22 cellular contexts compared by ENCODE assay signal in genomic region chr11:66007201-66007634, GRCh38. TPM values are rescaled to one million over a fixed set of nuclear protein-coding genes. Genes with fewer than 3 reads are reported as not detected.
A peak's percentile ranks its signal among the peaks of the same experiment; 100 is the strongest.
DNase-seq lines count a peak whose midpoint lies in the region; ATAC-seq, FAIRE-seq and TF ChIP-seq lines count a peak whose summit lies in the region.
"Had no signal": no experiment of that assay in that cellular context is flagged by ENCODE, and none has a peak within 500 bp of the region (broad histone marks: within the 10 kb centered on the region; RNA-seq: fewer than 3 reads in every experiment).

No MANE protein-coding gene starts in this region.

- no peaks in the 10 kb centered on the region for H3K9me3 Mint-ChIP-seq in activated CD8-positive, alpha-beta T cell treated with anti-CD3 and anti-CD28 coated beads for 36 hours
- H3K9me3 Mint-ChIP-seq: activated naive CD4-positive, alpha-beta T cell treated with anti-CD3 and anti-CD28 coated beads, Interleukin-2, amount 50 U/mL, for 24 hours; brain; dendritic cell treated with granulocyte-macrophage colony-stimulating factor and Interleukin-4, amounts not matched to agents 40 ng/mL and 50 ng/mL, for 4 days had no signal

- CTCF ChIA-PET in H1 (lab: Charles Lee; ENCODE audit: partially characterized antibody): interaction anchor here (0.7 to 3.1 kb wide), 4 partner anchors 15 to 106 kb away, joined by 3 to 15 read pairs (median 6); no protein-coding TSS in a partner anchor
- CTCF ChIA-PET in activated CD8-positive, alpha-beta T cell treated with anti-CD3 and anti-CD28 coated beads for 36 hours (lab: Charles Lee): interaction anchor here (1.6 to 4.3 kb wide), 2 partner anchors 15 to 38 kb away, joined by 6 to 30 read pairs; no protein-coding TSS in a partner anchor

- no peak overlapping the region; the same call in 1 of the 2 replicates for H2BK5ac ChIP-seq in H1 (ENCODE audit: low read depth, low read length)

- H3K4me1 Mint-ChIP-seq in activated CD8-positive, alpha-beta T cell treated with anti-CD3 and anti-CD28 coated beads for 36 hours (ENCODE audit: low read depth): peaks cover 19% of the 10 kb centered on the region

- no peak overlapping the region for H3K14ac ChIP-seq in H1 (ENCODE audit: insufficient read length)

- H3K23ac ChIP-seq in H1 (ENCODE audit: insufficient read length): no peak overlapping the region

- H3K79me2 ChIP-seq in H1 (ENCODE audit: control insufficient read depth in 1 of 2, insufficient read depth in 2 of 2, low read length in 2 of 2) (peaks cover 0 to 9% of the 10 kb centered on the region in 2 experiments; a peak in 2 of 4 replicates), smooth muscle cell (ENCODE audit: low read depth) (peaks cover 8% of the 10 kb centered on the region)
- H3K79me2 ChIP-seq: parathyroid adenoma had no signal

- no peak overlapping the region for H3K56ac ChIP-seq in H1 (replicated peaks; ENCODE audit: insufficient read length, low read depth, low read length)

- H4K8ac ChIP-seq in H1 (ENCODE audit: extremely low read depth, insufficient read depth, low read length): no peak overlapping the region

- peaks cover 0 to 4% of the 10 kb centered on the region in 2 experiments for H4K20me1 ChIP-seq in H1 (replicated peaks in 1 of 2; ENCODE audit: control insufficient read depth in 1 of 2, insufficient read depth in 2 of 2, low read length in 2 of 2)
- H4K20me1 ChIP-seq in smooth muscle cell (ENCODE audit: low read depth): no peaks in the 10 kb centered on the region

- H2AK5ac ChIP-seq in H1 (ENCODE audit: low read depth, low read length): no peak overlapping the region

- H4K5ac ChIP-seq in H1 (ENCODE audit: insufficient read length, low read depth, low read length): no peak overlapping the region

- H3K4me2 ChIP-seq in H1 (ENCODE audit: insufficient read depth in 1 of 2, low read depth in 2 of 2, low read length in 2 of 2) (no peak overlapping the region), smooth muscle cell (peak overlapping the region; percentile 33)

- peaks cover 6% of the 10 kb centered on the region for H3K27me3 Mint-ChIP-seq in activated CD8-positive, alpha-beta T cell treated with anti-CD3 and anti-CD28 coated beads for 36 hours

- no peak for TF ChIP-seq EP300 in H1 (IDR thresholded peaks at IDR 0.05; ENCODE audit: borderline replicate concordance in 1 of 2, low read depth in 2 of 2, low read length in 2 of 2)

- H3K36me3 Mint-ChIP-seq in activated CD8-positive, alpha-beta T cell treated with anti-CD3 and anti-CD28 coated beads for 36 hours (ENCODE audit: low read depth): peaks cover 26% of the 10 kb centered on the region

- no peak overlapping the region for H3K4me3 ChIP-seq in H7 (ENCODE audit: insufficient read depth, low read depth, low read length)
- H3K4me3 ChIP-seq in NB4 (ENCODE audit: low read depth, low read length): no peak overlapping the region
- no peak overlapping the region; a peak in 1 of 8 replicates for H3K4me3 ChIP-seq in H1 (ENCODE audit: extremely low read depth in 1 of 4, insufficient read depth in 2 of 4, low read depth in 3 of 4, low read length in 4 of 4)
- H3K4me3 ChIP-seq in smooth muscle cell: no peak overlapping the region
- H3K4me3 ChIP-seq: left lung, SK-N-MC had no signal

- peaks cover 2% of the 10 kb centered on the region; the same call in 1 of the 2 replicates for H3K23me2 ChIP-seq in H1 (ENCODE audit: low read depth, low read length)

- 81% methylated on average over 5 of the region's 5 CpGs; no CpG with 5 or more reads in 1 of the 2 experiments for WGBS in H1 (ENCODE audit: extremely low coverage in 1 of 2, insufficient coverage in 1 of 2, insufficient read length in 1 of 2, insufficient replicate concordance in 2 of 2, low coverage in 1 of 2, low lambda C conversion rate in 2 of 2, missing lambda C conversion rate in 1 of 2), 2 experiments
- WGBS in smooth muscle cell (ENCODE audit: low lambda C conversion rate): 54% methylated on average over 5 of the region's 5 CpGs

- H3K9ac ChIP-seq in H1 (replicated peaks in 1 of 4; ENCODE audit: extremely low read depth in 1 of 4, low read depth in 3 of 4, low read length in 3 of 4): no peak overlapping the region
- H3K9ac ChIP-seq in smooth muscle cell (ENCODE audit: low read depth): no peak overlapping the region
- H3K9ac ChIP-seq: parathyroid adenoma had no signal

- intact Hi-C loops in activated CD8-positive, alpha-beta T cell treated with anti-CD3 and anti-CD28 coated beads for 36 hours (cut with micrococcal nuclease): no loop called here

- H3K27me3 ChIP-seq in H7 (ENCODE audit: control insufficient read depth, insufficient read depth, low read length) (no peaks in the 10 kb centered on the region; the same call in 1 of the 2 replicates), H1 (replicated peaks in 1 of 4; ENCODE audit: control insufficient read depth in 3 of 4, extremely low read depth in 1 of 4, insufficient read depth in 3 of 4, low read length in 3 of 4) (peaks cover 6 to 17% (median 14%) of the 10 kb centered on the region in 4 experiments), smooth muscle cell (ENCODE audit: low read depth) (peaks cover 10% of the 10 kb centered on the region)

- ATAC-seq in HG03280 (IDR thresholded peaks at IDR 0.05; ENCODE audit: unreplicated experiment): no peak
- ATAC-seq in HG03095 (IDR thresholded peaks at IDR 0.05; ENCODE audit: unreplicated experiment): no peak
- no peak for ATAC-seq in activated CD8-positive, alpha-beta T cell treated with anti-CD3 and anti-CD28 coated beads for 36 hours
- ATAC-seq: left lung had no signal

- no peak for FAIRE-seq in H1 (lab: Jason Lieb, UNC)

- H3K18ac ChIP-seq in H1 (ENCODE audit: extremely low read depth, low read length): no peak overlapping the region

- no peak overlapping the region for H3K27ac ChIP-seq in H1 (ENCODE audit: low read depth, low read length)
- peak overlapping the region; percentile 51 for H3K27ac ChIP-seq in smooth muscle cell (ENCODE audit: low read depth)
- H3K27ac ChIP-seq: epithelial cell of prostate, HL-60, parathyroid adenoma, SK-N-MC had no signal

- no peak for TF ChIP-seq POLR2A in NB4 (IDR thresholded peaks at IDR 0.05; ENCODE audit: extremely low read depth, insufficient read length)
- TF ChIP-seq POLR2A in H1 (IDR thresholded peaks at IDR 0.05; ENCODE audit: control extremely low read depth in 1 of 2, low read depth in 2 of 2, low read length in 2 of 2): no peak

- H3K36me3 ChIP-seq in H7 (replicated peaks; ENCODE audit: control insufficient read depth, insufficient read depth, low read length): peaks cover 10% of the 10 kb centered on the region
- H3K36me3 ChIP-seq in H1 (ENCODE audit: control insufficient read depth in 2 of 4, insufficient read depth in 4 of 4, low read length in 3 of 4): peaks cover 0 to 10% (median 4%) of the 10 kb centered on the region in 4 experiments; a peak in 5 of 8 replicates
- no peaks in the 10 kb centered on the region for H3K36me3 ChIP-seq in smooth muscle cell (ENCODE audit: low read depth)

- H2BK20ac ChIP-seq in H1 (ENCODE audit: low read length): no peak overlapping the region

- POLR2A ChIA-PET in H1 (lab: Charles Lee; ENCODE audit: partially characterized antibody): interaction anchor here (0.6 to 1.8 kb wide), 5 partner anchors 44 to 147 kb away, joined by 3 to 4 read pairs (median 4); partner anchors contain the start of gene MUS81
- POLR2A ChIA-PET in activated CD8-positive, alpha-beta T cell treated with anti-CD3 and anti-CD28 coated beads for 36 hours (lab: Charles Lee): interaction anchor here (0.9 to 1.0 kb wide), 3 partner anchors 13 to 134 kb away, joined by 3 to 4 read pairs (median 3); no protein-coding TSS in a partner anchor

- H3K4ac ChIP-seq in H1 (replicated peaks; ENCODE audit: insufficient read length, low read depth, low read length): no peak overlapping the region

- H2AFZ ChIP-seq in H1 (ENCODE audit: low read length) (no peak overlapping the region), smooth muscle cell (ENCODE audit: low read depth) (no peak overlapping the region)
- H2AFZ ChIP-seq: parathyroid adenoma had no signal

- no peak overlapping the region for H2BK120ac ChIP-seq in H1 (replicated peaks; ENCODE audit: low read depth, low read length)

- H3K27ac Mint-ChIP-seq in activated CD8-positive, alpha-beta T cell treated with anti-CD3 and anti-CD28 coated beads for 36 hours: no peak overlapping the region
- H3K27ac Mint-ChIP-seq: activated naive CD4-positive, alpha-beta T cell treated with anti-CD3 and anti-CD28 coated beads, Interleukin-2, amount 50 U/mL, for 24 hours; brain; dendritic cell treated with granulocyte-macrophage colony-stimulating factor and Interleukin-4, amounts not matched to agents 40 ng/mL and 50 ng/mL, for 4 days had no signal

- peak overlapping the region; percentile 71; the same call in 1 of the 2 replicates for H2BK12ac ChIP-seq in H1 (ENCODE audit: low read depth, low read length)

- H3K4me1 ChIP-seq in H1 (replicated peaks in 1 of 4; ENCODE audit: control insufficient read depth in 3 of 4, insufficient read depth in 4 of 4, low read length in 3 of 4): peaks cover 0 to 21% (median 8%) of the 10 kb centered on the region in 4 experiments; a peak in 5 of 7 replicates
- H3K4me1 ChIP-seq in smooth muscle cell (ENCODE audit: low read depth): peaks cover 21% of the 10 kb centered on the region

- no peak for TF ChIP-seq RAD21 in H1 (IDR thresholded peaks at IDR 0.05 in 1 of 2, conservative IDR thresholded peaks at IDR 0.05 in 1 of 2; ENCODE audit: low read depth in 2 of 2, low read length in 2 of 2)

- H2BK15ac ChIP-seq in H1 (ENCODE audit: low read length): no peak overlapping the region

- no peak overlapping the region for H3K4me3 Mint-ChIP-seq in activated CD8-positive, alpha-beta T cell treated with anti-CD3 and anti-CD28 coated beads for 36 hours
- H3K4me3 Mint-ChIP-seq: activated naive CD4-positive, alpha-beta T cell treated with anti-CD3 and anti-CD28 coated beads, Interleukin-2, amount 50 U/mL, for 24 hours; dendritic cell treated with granulocyte-macrophage colony-stimulating factor and Interleukin-4, amounts not matched to agents 40 ng/mL and 50 ng/mL, for 4 days had no signal

- DNase-seq in H7 (peak; percentile 60), NB4 (ENCODE audit: low read depth) (peak; percentile 32), H1 (ENCODE audit: low read depth in 1 of 2, low spot score in 2 of 2) (no peak), smooth muscle cell (lab: John Stamatoyannopoulos, UW; ENCODE audit: unreplicated experiment) (no peak)
- no peak for DNase-seq in activated CD8-positive, alpha-beta T cell treated with anti-CD3 and anti-CD28 coated beads for 36 hours
- DNase-seq: activated CD4-positive, alpha-beta T cell treated with anti-CD3 and anti-CD28 coated beads, Interleukin-2, amount 50 U/mL, for 1 hour; activated T-cell treated with anti-CD3 and anti-CD28 coated beads for 4 hours; GOT3; stimulated activated CD4-positive, alpha-beta T cell treated with anti-CD3 and anti-CD28 coated beads, Interleukin-4, amount 100 ng/mL, for 4 hours; stimulated activated CD8-positive, alpha-beta memory T cell treated with anti-CD3 and anti-CD28 coated beads, Interleukin-4, amount 100 ng/mL, for 48 hours had no signal

- peaks cover 8% of the 10 kb centered on the region for H3K79me1 ChIP-seq in H1 (ENCODE audit: low read depth, low read length)

- peaks cover 9% of the 10 kb centered on the region for H3F3A ChIP-seq in smooth muscle cell (ENCODE audit: low read depth)

- TF ChIP-seq CTCF in NB4 (IDR thresholded peaks at IDR 0.05; ENCODE audit: low read depth, low read length) (no peak), H1 (IDR thresholded peaks at IDR 0.05; ENCODE audit: control extremely low read depth in 1 of 3, insufficient read depth in 1 of 3, low read depth in 1 of 3, low read length in 3 of 3) (no peak), smooth muscle cell (IDR thresholded peaks at IDR 0.05; ENCODE audit: borderline replicate concordance, insufficient read depth, poor library complexity, severe bottlenecking) (no peak)
- TF ChIP-seq CTCF in activated CD8-positive, alpha-beta T cell treated with anti-CD3 and anti-CD28 coated beads for 36 hours (IDR thresholded peaks at IDR 0.05): no peak

- peak overlapping the region; percentile 30 for H4K91ac ChIP-seq in H1 (replicated peaks; ENCODE audit: insufficient read length, low read length)

- H3K9me3 ChIP-seq in H1 (ENCODE audit: insufficient read depth in 2 of 2, low read depth in 1 of 2, low read length in 1 of 2) (no peaks in the 10 kb centered on the region), smooth muscle cell (replicated peaks; ENCODE audit: low read depth) (no peaks in the 10 kb centered on the region)
- H3K9me3 ChIP-seq: left lung had no signal

RNA-seq across cellular contexts. Expression of gene CST6, which starts 4.6 kb away (rescaled TPM):
- 0.48 TPM in 1 of 2 replicates, not detected in the other for total RNA-seq in H7 (2014; rRNA removed; shearing (Covaris generic))
- 1.6 and 1.8 TPM in 2 replicates for total RNA-seq in H1 (2021; fragmentation: NEBNext Ultra II Directional; extraction: Animal tissue kit (Norgen Biotek cat#: 25700))
- polyA plus RNA-seq in H1 (2011; rRNA removed) (7.6 and 8.6 TPM in 2 replicates), smooth muscle cell (37.6 and 118 TPM in 2 replicates)
- 7.3 TPM for polyA plus RNA-seq in H1 (2011; cell fraction: cytosol; rRNA removed)
- polyA plus RNA-seq in H1 (2011; cell fraction: nucleus; rRNA removed): 5.4 TPM
- polyA plus RNA-seq in H1 (2012, experiment 1 of 2): 1.7 to 3.7 TPM (median 3.2 TPM) in 4 replicates
- polyA plus RNA-seq in H1 (2012, experiment 2 of 2): 2.0 TPM
- polyA plus RNA-seq in H1 (2013, experiment 1 of 2): 2.4 TPM
- polyA plus RNA-seq in H1 (2013, experiment 2 of 2): 3.8 TPM
- 1.0 TPM in 1 of 2 replicates, not detected in the other for polyA minus RNA-seq in H1 (2011; rRNA and poly(A)+ RNA removed)
- not detected for polyA minus RNA-seq in H1 (2011; cell fraction: cytosol; rRNA and poly(A)+ RNA removed)
- not detected for polyA minus RNA-seq in H1 (2011; cell fraction: nucleus; rRNA and poly(A)+ RNA removed)
- 54.1 and 97.0 TPM in 2 replicates for total RNA-seq in smooth muscle cell
- total RNA-seq in activated CD8-positive, alpha-beta T cell treated with anti-CD3 and anti-CD28 coated beads for 36 hours: under 1 TPM in 1 of 2 experiments, not detected in 1; 0.50 TPM
- total RNA-seq: temporal lobe had no signal

RNA-seq across cellular contexts. Expression of gene BANF1, which starts 4.9 kb away (rescaled TPM):
- total RNA-seq in H7 (2014; rRNA removed; shearing (Covaris generic)): 42.8 and 57.4 TPM in 2 replicates
- 330 and 345 TPM in 2 replicates for total RNA-seq in H1 (2021; fragmentation: NEBNext Ultra II Directional; extraction: Animal tissue kit (Norgen Biotek cat#: 25700))
- polyA plus RNA-seq in H1 (2011; rRNA removed) (467 and 516 TPM in 2 replicates), smooth muscle cell (269 and 274 TPM in 2 replicates)
- 279 TPM for polyA plus RNA-seq in H1 (2011; cell fraction: cytosol; rRNA removed)
- 196 TPM for polyA plus RNA-seq in H1 (2011; cell fraction: nucleus; rRNA removed)
- 272 to 330 TPM (median 304 TPM) in 4 replicates for polyA plus RNA-seq in H1 (2012, experiment 1 of 2)
- 664 TPM for polyA plus RNA-seq in H1 (2012, experiment 2 of 2)
- polyA plus RNA-seq in H1 (2013, experiment 1 of 2): 388 TPM
- polyA plus RNA-seq in H1 (2013, experiment 2 of 2): 393 TPM
- 77.9 and 102 TPM in 2 replicates for polyA minus RNA-seq in H1 (2011; rRNA and poly(A)+ RNA removed)
- polyA minus RNA-seq in H1 (2011; cell fraction: cytosol; rRNA and poly(A)+ RNA removed): 63.5 TPM
- polyA minus RNA-seq in H1 (2011; cell fraction: nucleus; rRNA and poly(A)+ RNA removed): 47.2 TPM
- total RNA-seq in smooth muscle cell: 42.9 and 61.7 TPM in 2 replicates
- 100 to 1,000 TPM; 267 to 311 TPM for total RNA-seq in activated CD8-positive, alpha-beta T cell treated with anti-CD3 and anti-CD28 coated beads for 36 hours

RNA-seq across cellular contexts. Expression of gene EIF1AD, which starts 5.3 kb away (rescaled TPM):
- total RNA-seq in H7 (2014; rRNA removed; shearing (Covaris generic)): 37.7 and 39.9 TPM in 2 replicates
- total RNA-seq in H1 (2021; fragmentation: NEBNext Ultra II Directional; extraction: Animal tissue kit (Norgen Biotek cat#: 25700)): 35.8 and 39.9 TPM in 2 replicates
- 29.5 and 32.6 TPM in 2 replicates for polyA plus RNA-seq in H1 (2011; rRNA removed)
- 31.9 TPM for polyA plus RNA-seq in H1 (2011; cell fraction: cytosol; rRNA removed)
- 21.0 TPM for polyA plus RNA-seq in H1 (2011; cell fraction: nucleus; rRNA removed)
- polyA plus RNA-seq in H1 (2012, experiment 1 of 2): 27.2 to 28.5 TPM (median 27.4 TPM) in 4 replicates
- polyA plus RNA-seq in H1 (2012, experiment 2 of 2): 17.3 TPM
- 22.8 TPM for polyA plus RNA-seq in H1 (2013, experiment 1 of 2)
- 22.6 TPM for polyA plus RNA-seq in H1 (2013, experiment 2 of 2)
- polyA minus RNA-seq in H1 (2011; rRNA and poly(A)+ RNA removed): 55.2 and 66.1 TPM in 2 replicates
- polyA minus RNA-seq in H1 (2011; cell fraction: cytosol; rRNA and poly(A)+ RNA removed): 21.1 TPM
- polyA minus RNA-seq in H1 (2011; cell fraction: nucleus; rRNA and poly(A)+ RNA removed): 16.9 TPM
- total RNA-seq in smooth muscle cell: 29.3 and 32.0 TPM in 2 replicates
- 26.6 and 29.3 TPM in 2 replicates for polyA plus RNA-seq in smooth muscle cell
- total RNA-seq in activated CD8-positive, alpha-beta T cell treated with anti-CD3 and anti-CD28 coated beads for 36 hours: 10 to 100 TPM; 44.4 to 45.6 TPM

RNA-seq across cellular contexts. Expression of gene CATSPER1, which starts 19.1 kb away (rescaled TPM):
- total RNA-seq in H7 (2014; rRNA removed; shearing (Covaris generic)): not detected in 2 replicates
- total RNA-seq in H1 (2021; fragmentation: NEBNext Ultra II Directional; extraction: Animal tissue kit (Norgen Biotek cat#: 25700)): not detected in 2 replicates
- polyA plus RNA-seq in H1 (2011; rRNA removed) (not detected in 2 replicates), smooth muscle cell (0.55 and 1.7 TPM in 2 replicates)
- polyA plus RNA-seq in H1 (2011; cell fraction: cytosol; rRNA removed): not detected
- 0.07 TPM for polyA plus RNA-seq in H1 (2011; cell fraction: nucleus; rRNA removed)
- not detected in 4 replicates for polyA plus RNA-seq in H1 (2012, experiment 1 of 2)
- not detected for polyA plus RNA-seq in H1 (2012, experiment 2 of 2)
- not detected for polyA plus RNA-seq in H1 (2013, experiment 1 of 2)
- not detected for polyA plus RNA-seq in H1 (2013, experiment 2 of 2)
- not detected in 2 replicates for polyA minus RNA-seq in H1 (2011; rRNA and poly(A)+ RNA removed)
- polyA minus RNA-seq in H1 (2011; cell fraction: cytosol; rRNA and poly(A)+ RNA removed): not detected
- polyA minus RNA-seq in H1 (2011; cell fraction: nucleus; rRNA and poly(A)+ RNA removed): not detected
- not detected in 2 replicates for total RNA-seq in smooth muscle cell
- total RNA-seq in activated CD8-positive, alpha-beta T cell treated with anti-CD3 and anti-CD28 coated beads for 36 hours: not detected
- total RNA-seq: temporal lobe had no signal

RNA-seq across cellular contexts. Expression of gene GAL3ST3, which starts 41.7 kb away (rescaled TPM):
- total RNA-seq in H7 (2014; rRNA removed; shearing (Covaris generic)): 21.7 and 23.1 TPM in 2 replicates
- 21.1 and 21.4 TPM in 2 replicates for total RNA-seq in H1 (2021; fragmentation: NEBNext Ultra II Directional; extraction: Animal tissue kit (Norgen Biotek cat#: 25700))
- polyA plus RNA-seq in H1 (2011; rRNA removed) (21.1 and 35.0 TPM in 2 replicates), smooth muscle cell (0.23 TPM in 1 of 2 replicates, not detected in the other)
- polyA plus RNA-seq in H1 (2011; cell fraction: cytosol; rRNA removed): 17.0 TPM
- polyA plus RNA-seq in H1 (2011; cell fraction: nucleus; rRNA removed): 26.0 TPM
- 10.8 to 19.1 TPM (median 17.8 TPM) in 4 replicates for polyA plus RNA-seq in H1 (2012, experiment 1 of 2)
- polyA plus RNA-seq in H1 (2012, experiment 2 of 2): 15.7 TPM
- polyA plus RNA-seq in H1 (2013, experiment 1 of 2): 24.0 TPM
- polyA plus RNA-seq in H1 (2013, experiment 2 of 2): 27.1 TPM
- polyA minus RNA-seq in H1 (2011; rRNA and poly(A)+ RNA removed): 4.0 and 4.9 TPM in 2 replicates
- polyA minus RNA-seq in H1 (2011; cell fraction: cytosol; rRNA and poly(A)+ RNA removed): 14.5 TPM
- polyA minus RNA-seq in H1 (2011; cell fraction: nucleus; rRNA and poly(A)+ RNA removed): 14.6 TPM
- total RNA-seq in smooth muscle cell: 0.27 TPM in 1 of 2 replicates, not detected in the other
- total RNA-seq in activated CD8-positive, alpha-beta T cell treated with anti-CD3 and anti-CD28 coated beads for 36 hours: 1 to 10 TPM in 1 of 2 experiments, under 1 TPM in 1; 0.51 to 1.0 TPM
- total RNA-seq: left lung had no signal
- polyA plus RNA-seq: BJ had no signal

Comparison
In these comparisons a context has a peak if more than half of its experiments do, and no peak if none do; other contexts are left out.
1. DNase-seq: peak in H7 (single experiment) and NB4 (single experiment); none in H1 (0 of 2), smooth muscle cell (single experiment) and activated CD8-positive, alpha-beta T cell treated with anti-CD3 and anti-CD28 coated beads for 36 hours (single experiment).
2. RNA of gene CST6, which starts 4.6 kb away (total RNA-seq): 54.1 to 97.0 TPM in smooth muscle cell; 1.6 to 1.8 TPM in H1, 0.50 TPM in activated CD8-positive, alpha-beta T cell treated with anti-CD3 and anti-CD28 coated beads for 36 hours and 0.48 TPM in H7; every median in the first group is over 10 times any median in the second.